ENCODE assay signal across 1 cellular context in genomic region chr2:20519309-20519708, GRCh38.
TF ChIP-seq lines count a peak whose summit lies in the region.

No MANE protein-coding gene starts in this region.

TF ChIP-seq in GM23338, 12 proteins besides CTCF, POLR2A, EP300 and RAD21 (continued from another document):
- TF ChIP-seq REST (IDR thresholded peaks at IDR 0.05; ENCODE audit: unreplicated experiment) (no peak), CREB1 (CRISPR knock-in tag; IDR thresholded peaks at IDR 0.05; ENCODE audit: low read depth) (no peak), POLR2AphosphoS5 (IDR thresholded peaks at IDR 0.05; ENCODE audit: low read depth) (no peak), ZNF331 (CRISPR knock-in tag; IDR thresholded peaks at IDR 0.05; ENCODE audit: low read depth) (no peak), NANOG (IDR thresholded peaks at IDR 0.05; ENCODE audit: borderline replicate concordance) (no peak)
- TF ChIP-seq, protein P1, sequence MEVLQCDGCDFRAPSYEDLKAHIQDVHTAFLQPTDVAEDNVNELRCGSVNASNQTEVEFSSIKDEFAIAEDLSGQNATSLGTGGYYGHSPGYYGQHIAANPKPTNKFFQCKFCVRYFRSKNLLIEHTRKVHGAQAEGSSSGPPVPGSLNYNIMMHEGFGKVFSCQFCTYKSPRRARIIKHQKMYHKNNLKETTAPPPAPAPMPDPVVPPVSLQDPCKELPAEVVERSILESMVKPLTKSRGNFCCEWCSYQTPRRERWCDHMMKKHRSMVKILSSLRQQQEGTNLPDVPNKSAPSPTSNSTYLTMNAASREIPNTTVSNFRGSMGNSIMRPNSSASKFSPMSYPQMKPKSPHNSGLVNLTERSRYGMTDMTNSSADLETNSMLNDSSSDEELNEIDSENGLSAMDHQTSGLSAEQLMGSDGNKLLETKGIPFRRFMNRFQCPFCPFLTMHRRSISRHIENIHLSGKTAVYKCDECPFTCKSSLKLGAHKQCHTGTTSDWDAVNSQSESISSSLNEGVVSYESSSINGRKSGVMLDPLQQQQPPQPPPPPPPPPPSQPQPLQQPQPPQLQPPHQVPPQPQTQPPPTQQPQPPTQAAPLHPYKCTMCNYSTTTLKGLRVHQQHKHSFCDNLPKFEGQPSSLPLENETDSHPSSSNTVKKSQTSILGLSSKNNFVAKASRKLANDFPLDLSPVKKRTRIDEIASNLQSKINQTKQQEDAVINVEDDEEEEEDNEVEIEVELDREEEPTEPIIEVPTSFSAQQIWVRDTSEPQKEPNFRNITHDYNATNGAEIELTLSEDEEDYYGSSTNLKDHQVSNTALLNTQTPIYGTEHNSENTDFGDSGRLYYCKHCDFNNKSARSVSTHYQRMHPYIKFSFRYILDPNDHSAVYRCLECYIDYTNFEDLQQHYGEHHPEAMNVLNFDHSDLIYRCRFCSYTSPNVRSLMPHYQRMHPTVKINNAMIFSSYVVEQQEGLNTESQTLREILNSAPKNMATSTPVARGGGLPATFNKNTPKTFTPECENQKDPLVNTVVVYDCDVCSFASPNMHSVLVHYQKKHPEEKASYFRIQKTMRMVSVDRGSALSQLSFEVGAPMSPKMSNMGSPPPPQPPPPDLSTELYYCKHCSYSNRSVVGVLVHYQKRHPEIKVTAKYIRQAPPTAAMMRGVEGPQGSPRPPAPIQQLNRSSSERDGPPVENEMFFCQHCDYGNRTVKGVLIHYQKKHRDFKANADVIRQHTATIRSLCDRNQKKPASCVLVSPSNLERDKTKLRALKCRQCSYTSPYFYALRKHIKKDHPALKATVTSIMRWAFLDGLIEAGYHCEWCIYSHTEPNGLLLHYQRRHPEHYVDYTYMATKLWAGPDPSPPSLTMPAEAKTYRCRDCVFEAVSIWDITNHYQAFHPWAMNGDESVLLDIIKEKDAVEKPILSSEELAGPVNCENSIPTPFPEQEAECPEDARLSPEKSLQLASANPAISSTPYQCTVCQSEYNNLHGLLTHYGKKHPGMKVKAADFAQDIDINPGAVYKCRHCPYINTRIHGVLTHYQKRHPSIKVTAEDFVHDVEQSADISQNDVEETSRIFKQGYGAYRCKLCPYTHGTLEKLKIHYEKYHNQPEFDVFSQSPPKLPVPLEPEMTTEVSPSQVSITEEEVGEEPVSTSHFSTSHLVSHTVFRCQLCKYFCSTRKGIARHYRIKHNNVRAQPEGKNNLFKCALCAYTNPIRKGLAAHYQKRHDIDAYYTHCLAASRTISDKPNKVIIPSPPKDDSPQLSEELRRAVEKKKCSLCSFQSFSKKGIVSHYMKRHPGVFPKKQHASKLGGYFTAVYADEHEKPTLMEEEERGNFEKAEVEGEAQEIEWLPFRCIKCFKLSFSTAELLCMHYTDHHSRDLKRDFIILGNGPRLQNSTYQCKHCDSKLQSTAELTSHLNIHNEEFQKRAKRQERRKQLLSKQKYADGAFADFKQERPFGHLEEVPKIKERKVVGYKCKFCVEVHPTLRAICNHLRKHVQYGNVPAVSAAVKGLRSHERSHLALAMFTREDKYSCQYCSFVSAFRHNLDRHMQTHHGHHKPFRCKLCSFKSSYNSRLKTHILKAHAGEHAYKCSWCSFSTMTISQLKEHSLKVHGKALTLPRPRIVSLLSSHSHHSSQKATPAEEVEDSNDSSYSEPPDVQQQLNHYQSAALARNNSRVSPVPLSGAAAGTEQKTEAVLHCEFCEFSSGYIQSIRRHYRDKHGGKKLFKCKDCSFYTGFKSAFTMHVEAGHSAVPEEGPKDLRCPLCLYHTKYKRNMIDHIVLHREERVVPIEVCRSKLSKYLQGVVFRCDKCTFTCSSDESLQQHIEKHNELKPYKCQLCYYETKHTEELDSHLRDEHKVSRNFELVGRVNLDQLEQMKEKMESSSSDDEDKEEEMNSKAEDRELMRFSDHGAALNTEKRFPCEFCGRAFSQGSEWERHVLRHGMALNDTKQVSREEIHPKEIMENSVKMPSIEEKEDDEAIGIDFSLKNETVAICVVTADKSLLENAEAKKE (CRISPR knock-in tag; IDR thresholded peaks at IDR 0.05) = no peak
